Comparison of ENCODE assay signal across 16 cellular contexts in the genomic region with DNA sequence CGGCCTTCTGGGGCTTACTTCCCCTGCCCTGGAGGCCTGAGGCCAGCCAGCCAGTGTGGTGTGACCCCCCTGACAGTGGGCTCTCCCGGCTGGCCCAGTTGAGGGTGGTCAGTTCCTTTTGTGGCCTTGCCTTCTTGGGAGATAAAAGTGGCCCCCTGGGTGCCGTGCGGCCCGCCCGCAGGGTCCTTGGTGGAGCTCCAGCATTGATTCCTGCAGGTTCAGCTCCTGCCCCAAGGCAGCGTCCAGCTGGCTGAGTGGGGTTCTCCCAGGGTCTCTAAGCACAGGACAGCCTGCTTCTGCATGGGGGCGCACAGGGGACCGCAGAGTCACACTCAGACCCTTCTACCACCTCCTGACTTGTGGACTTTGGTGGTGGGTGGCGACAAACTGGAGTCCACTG.
"Had no signal": no experiment of that assay in that cellular context is flagged by ENCODE, and none has a peak within 500 bp of the region (broad histone marks: within the 10 kb centered on the region; RNA-seq: fewer than 3 reads in every experiment).

No MANE protein-coding gene starts in this region.

- H3K27me3 ChIP-seq: ascending aorta, foreskin keratinocyte, pancreas had no signal

- H3K9me3 ChIP-seq: ascending aorta, pancreas had no signal

- H3K36me3 ChIP-seq: ascending aorta, pancreas had no signal

- DNase-seq: activated B cell treated with CpG ODN at 0.5 μM for 24 hours; activated CD4-positive, alpha-beta T cell treated with anti-CD3 and anti-CD28 coated beads, Interleukin-2, amount 10 ng/mL, durations not matched to agents 24 days and 14 days; activated naive CD4-positive, alpha-beta T cell; foreskin keratinocyte; islet precursor cell; mammary epithelial cell; pancreas; retina; substantia nigra; T-helper 1 cell had no signal

- H3K9me3 Mint-ChIP-seq: activated B cell treated with CpG ODN at 0.5 μM for 24 hours; activated CD4-positive, alpha-beta T cell treated with anti-CD3 and anti-CD28 coated beads, Interleukin-2, amount 10 ng/mL, durations not matched to agents 24 days and 14 days; activated T-helper 1 cell treated with anti-CD3 and anti-CD28 coated beads, Interleukin-12 subunit alpha, Interleukin-12 subunit beta, Interleukin-2, Interleukin-4 antibody, amounts not matched to agents 30 ng/mL and 10 ng/mL and 1 ng/mL, durations not matched to agents 14 hours and 24 hours and 36 hours; natural killer cell treated with Interleukin-12 subunit alpha and Interleukin-12 subunit beta and Interleukin-15 and Interleukin-18, amount 100 ng/mL, for 72 hours; stimulated activated memory B cell treated with anti-CD40 and anti-IgM and Interleukin-4, amounts not matched to agents 10 μg/mL and 1 μg/mL and 100 μg/mL, for 72 hours had no signal

- H3K4me3 ChIP-seq: ascending aorta, pancreas, skin epidermis had no signal

- H3K36me3 Mint-ChIP-seq: natural killer cell treated with Interleukin-12 subunit alpha and Interleukin-12 subunit beta and Interleukin-15 and Interleukin-18, amount 100 ng/mL, for 72 hours; stimulated activated memory B cell treated with anti-CD40 and anti-IgM and Interleukin-4, amounts not matched to agents 10 μg/mL and 1 μg/mL and 100 μg/mL, for 72 hours; type B pancreatic cell had no signal

- H3K4me3 Mint-ChIP-seq: activated B cell treated with CpG ODN at 0.5 μM for 24 hours; activated CD4-positive, alpha-beta T cell treated with anti-CD3 and anti-CD28 coated beads, Interleukin-2, amount 10 ng/mL, durations not matched to agents 24 days and 14 days; activated T-helper 1 cell treated with anti-CD3 and anti-CD28 coated beads, Interleukin-12 subunit alpha, Interleukin-12 subunit beta, Interleukin-2, Interleukin-4 antibody, amounts not matched to agents 30 ng/mL and 10 ng/mL and 1 ng/mL, durations not matched to agents 14 hours and 24 hours and 36 hours; natural killer cell treated with Interleukin-12 subunit alpha and Interleukin-12 subunit beta and Interleukin-15 and Interleukin-18, amount 100 ng/mL, for 72 hours; stimulated activated memory B cell treated with anti-CD40 and anti-IgM and Interleukin-4, amounts not matched to agents 10 μg/mL and 1 μg/mL and 100 μg/mL, for 72 hours; type B pancreatic cell had no signal

- H3K27ac ChIP-seq: ascending aorta, pancreas, skin epidermis had no signal

- H3K27ac Mint-ChIP-seq: activated B cell treated with CpG ODN at 0.5 μM for 24 hours; activated CD4-positive, alpha-beta T cell treated with anti-CD3 and anti-CD28 coated beads, Interleukin-2, amount 10 ng/mL, durations not matched to agents 24 days and 14 days; activated T-helper 1 cell treated with anti-CD3 and anti-CD28 coated beads, Interleukin-12 subunit alpha, Interleukin-12 subunit beta, Interleukin-2, Interleukin-4 antibody, amounts not matched to agents 30 ng/mL and 10 ng/mL and 1 ng/mL, durations not matched to agents 14 hours and 24 hours and 36 hours; natural killer cell treated with Interleukin-12 subunit alpha and Interleukin-12 subunit beta and Interleukin-15 and Interleukin-18, amount 100 ng/mL, for 72 hours; stimulated activated memory B cell treated with anti-CD40 and anti-IgM and Interleukin-4, amounts not matched to agents 10 μg/mL and 1 μg/mL and 100 μg/mL, for 72 hours; type B pancreatic cell had no signal

- H3K27me3 Mint-ChIP-seq: activated B cell treated with CpG ODN at 0.5 μM for 24 hours; activated CD4-positive, alpha-beta T cell treated with anti-CD3 and anti-CD28 coated beads, Interleukin-2, amount 10 ng/mL, durations not matched to agents 24 days and 14 days; natural killer cell treated with Interleukin-12 subunit alpha and Interleukin-12 subunit beta and Interleukin-15 and Interleukin-18, amount 100 ng/mL, for 72 hours; stimulated activated memory B cell treated with anti-CD40 and anti-IgM and Interleukin-4, amounts not matched to agents 10 μg/mL and 1 μg/mL and 100 μg/mL, for 72 hours; type B pancreatic cell had no signal
